Comparison of ENCODE assay signal across 25 cellular contexts in the genomic region with DNA sequence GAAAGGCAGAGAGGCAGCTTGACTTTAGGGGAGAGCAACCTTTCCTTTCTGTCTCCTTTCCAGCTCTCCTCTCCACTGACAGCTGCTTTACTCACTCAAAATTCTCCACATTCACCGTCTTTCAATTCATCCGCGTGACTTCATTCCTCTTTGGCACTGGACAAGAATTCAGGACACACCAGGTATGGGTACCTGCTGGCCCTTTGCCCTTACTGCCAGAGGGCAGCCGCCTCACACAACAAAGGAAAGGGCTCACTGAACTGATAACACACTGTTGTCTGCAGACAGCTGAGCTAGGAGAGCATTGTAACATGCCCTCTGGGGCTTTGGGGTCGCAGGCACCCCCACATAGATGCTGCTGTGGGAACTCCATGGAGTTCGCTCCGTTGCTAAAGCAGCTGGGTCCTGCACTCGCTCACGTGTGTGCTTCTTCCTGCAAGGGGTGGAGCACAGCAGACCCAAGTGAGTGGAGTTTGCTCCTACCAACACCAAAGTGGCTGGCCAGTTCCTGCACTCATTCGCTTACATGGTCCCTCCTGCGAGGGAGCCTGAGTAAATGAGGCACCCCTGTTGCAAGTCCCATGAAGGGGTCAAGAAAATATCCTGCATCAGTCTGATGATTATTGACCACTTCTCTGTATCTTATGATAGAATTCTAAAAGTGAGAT.
"Had no signal": no experiment of that assay in that cellular context is flagged by ENCODE, and none has a peak within 500 bp of the region (broad histone marks: within the 10 kb centered on the region; RNA-seq: fewer than 3 reads in every experiment).

No MANE protein-coding gene starts in this region.

- H3K36me3 ChIP-seq: gastrocnemius medialis, lower lobe of right lung, neutrophil, suprapubic skin, transverse colon, vagina had no signal

- H3K4me2 ChIP-seq: smooth muscle cell had no signal

- H3K4me1 Mint-ChIP-seq: naive thymus-derived CD8-positive, alpha-beta T cell; nephron progenitor cell; stimulated activated naive CD8-positive, alpha-beta T cell treated with anti-CD3 and anti-CD28 coated beads, Interleukin-15, amount 100 ng/mL, for 72 hours had no signal

- H2AFZ ChIP-seq: parathyroid adenoma had no signal

- DNase-seq: dorsolateral prefrontal cortex; effector CD4-positive, alpha-beta T cell; foreskin fibroblast; gastrocnemius medialis; head of caudate nucleus; left ventricle myocardium superior; lower lobe of right lung; naive thymus-derived CD8-positive, alpha-beta T cell; nephron progenitor cell; stimulated activated CD4-positive, alpha-beta T cell treated with anti-CD3 and anti-CD28 coated beads, Interleukin-12 subunit alpha, Interleukin-12 subunit beta, amount 100 ng/mL, for 4 hours; stimulated activated CD4-positive, alpha-beta T cell treated with anti-CD3 and anti-CD28 coated beads, Interleukin-1b, Interleukin-23, amount 100 ng/mL, for 48 hours; stimulated activated CD4-positive, alpha-beta T cell treated with anti-CD3 and anti-CD28 coated beads, Interleukin-4, amount 100 ng/mL, for 1 hour; stimulated activated CD8-positive, alpha-beta memory T cell treated with anti-CD3 and anti-CD28 coated beads, Interleukin-4, amount 100 ng/mL, for 48 hours; stimulated activated naive CD4-positive, alpha-beta T cell; stimulated activated naive CD8-positive, alpha-beta T cell treated with anti-CD3 and anti-CD28 coated beads, Interleukin-15, amount 100 ng/mL, for 72 hours; transverse colon had no signal

- H3K9ac ChIP-seq: parathyroid adenoma had no signal

- H3K79me2 ChIP-seq: parathyroid adenoma had no signal

- H3K9me3 ChIP-seq: gastrocnemius medialis, lower lobe of right lung, neutrophil, suprapubic skin, transverse colon, vagina had no signal

- H3K4me3 ChIP-seq: dorsolateral prefrontal cortex, gastrocnemius medialis, lower lobe of right lung, smooth muscle cell, suprapubic skin, transverse colon, vagina had no signal

- ATAC-seq: esophagus mucosa; gastrocnemius medialis; left ventricle myocardium superior; lower lobe of right lung; naive thymus-derived CD8-positive, alpha-beta T cell; sciatic nerve; stimulated activated naive CD8-positive, alpha-beta T cell treated with anti-CD3 and anti-CD28 coated beads, Interleukin-15, amount 100 ng/mL, for 72 hours had no signal

- H3K4me1 ChIP-seq: gastrocnemius medialis, lower lobe of right lung, parathyroid adenoma, suprapubic skin, transverse colon, vagina had no signal

- H3K27me3 Mint-ChIP-seq: progenitor cell of endocrine pancreas; stimulated activated naive CD8-positive, alpha-beta T cell treated with anti-CD3 and anti-CD28 coated beads, Interleukin-15, amount 100 ng/mL, for 72 hours had no signal

- H3K4me3 Mint-ChIP-seq: naive thymus-derived CD8-positive, alpha-beta T cell; nephron progenitor cell; stimulated activated naive CD8-positive, alpha-beta T cell treated with anti-CD3 and anti-CD28 coated beads, Interleukin-15, amount 100 ng/mL, for 72 hours had no signal

- H3K27me3 ChIP-seq: dorsolateral prefrontal cortex, gastrocnemius medialis, neutrophil, suprapubic skin, transverse colon, vagina had no signal

- H3K27ac ChIP-seq: dorsolateral prefrontal cortex, epithelial cell of prostate, gastrocnemius medialis, lower lobe of right lung, neutrophil, parathyroid adenoma, suprapubic skin, transverse colon, vagina had no signal
